In the genomic region with DNA sequence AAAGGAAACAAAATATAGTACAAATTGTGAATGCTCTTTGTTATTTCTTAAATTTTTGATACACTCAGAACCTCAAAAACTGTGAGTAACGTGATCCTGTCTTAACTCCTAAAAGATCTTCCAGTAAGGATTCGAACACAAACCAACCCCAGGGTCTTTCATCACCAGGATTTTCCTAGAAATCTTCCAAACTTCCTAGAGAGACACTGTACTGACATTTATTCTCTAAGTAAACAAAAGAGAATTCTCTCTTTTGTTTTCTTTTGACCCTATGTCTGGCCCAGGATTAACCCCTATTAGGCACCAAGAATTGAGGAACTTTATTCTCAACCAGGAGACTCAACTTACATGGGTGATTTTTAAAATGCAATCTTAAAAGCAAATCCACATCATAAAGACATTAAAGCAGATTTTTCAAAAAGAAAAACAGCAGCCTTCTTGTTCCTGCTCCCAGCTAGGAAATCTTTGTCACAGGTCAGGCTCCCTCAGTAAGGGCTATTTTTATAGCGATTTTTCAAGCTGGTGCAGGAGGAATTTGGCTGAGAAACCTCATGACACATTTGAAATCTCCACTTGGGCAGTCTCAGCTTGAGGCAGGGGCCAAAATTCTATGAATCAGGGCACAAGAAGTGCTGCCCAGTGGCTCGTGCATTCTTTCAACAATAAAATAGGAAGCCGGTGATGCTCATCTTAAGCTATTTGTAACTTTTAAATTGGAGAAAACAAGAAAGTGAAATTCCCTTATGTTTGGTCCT, we compare ENCODE assay signal across 12 cellular contexts. TPM values are rescaled to one million over a fixed set of nuclear protein-coding genes. Genes with fewer than 3 reads are reported as not detected.
DNase-seq lines count a peak whose midpoint lies in the region; ATAC-seq lines count a peak whose summit lies in the region.
"Had no signal": no experiment of that assay in that cellular context is flagged by ENCODE, and none has a peak within 500 bp of the region (broad histone marks: within the 10 kb centered on the region; RNA-seq: fewer than 3 reads in every experiment).

No MANE protein-coding gene starts in this region.

- H3K36me3 ChIP-seq in MG63 = no peaks in the 10 kb centered on the region
- H3K36me3 ChIP-seq: BLaER1 treated with 17β-estradiol and CSF1 and Interleukin-3, amounts not matched to agents 10 nM and 100 nM had no signal

- no peaks in the 10 kb centered on the region for H3K27me3 ChIP-seq in MG63
- H3K27me3 ChIP-seq: BLaER1 treated with 17β-estradiol and CSF1 and Interleukin-3, amounts not matched to agents 10 nM and 100 nM had no signal

- ATAC-seq in esophagus mucosa = no peak
- ATAC-seq: mucosa of descending colon had no signal

- H3K4me3 ChIP-seq in MG63 = no peak overlapping the region
- H3K4me3 ChIP-seq: BLaER1 treated with 17β-estradiol and CSF1 and Interleukin-3, amounts not matched to agents 10 nM and 100 nM; mucosa of descending colon had no signal

- H3K9me3 ChIP-seq in MG63 = no peaks in the 10 kb centered on the region
- H3K9me3 ChIP-seq: BLaER1 treated with 17β-estradiol and CSF1 and Interleukin-3, amounts not matched to agents 10 nM and 100 nM; mucosa of descending colon had no signal

- peak; percentile 68 for DNase-seq in AG08395 (ENCODE audit: low spot score)
- DNase-seq in MG63 = peak; percentile 88
- DNase-seq in dedifferentiated amniotic fluid mesenchymal stem cell (ENCODE audit: extremely low spot score) = peak; percentile 39
- DNase-seq in mesenteric fat pad (ENCODE audit: low spot score) = peak; percentile 16
- no peak for DNase-seq in NCI-H524 (lab: John Stamatoyannopoulos, UW)
- no peak for DNase-seq in NCI-H446 treated with DMSO at 0.1 percent for 48 hours (lab: John Stamatoyannopoulos, UW)
- DNase-seq in NCI-H1092 (lab: John Stamatoyannopoulos, UW) = no peak
- DNase-seq: mucosa of descending colon, T-helper 1 cell had no signal

RNA-seq across cellular contexts. Expression of a gene that starts 6.2 kb away (rescaled TPM):
- 15.3 and 22.3 TPM in 2 replicates for total RNA-seq in MG63 (2014; rRNA removed; shearing (Covaris generic); ENCODE audit: low replicate concordance)
- total RNA-seq in mesenteric fat pad (68.1 TPM), esophagus mucosa (49.5 TPM)

RNA-seq across cellular contexts. Expression of a gene that starts 51.3 kb away (rescaled TPM):
- total RNA-seq in MG63 (2014; rRNA removed; shearing (Covaris generic); ENCODE audit: low replicate concordance) = 6.2 and 6.9 TPM in 2 replicates
- 3.2 TPM for total RNA-seq in mesenteric fat pad
- total RNA-seq in esophagus mucosa = 0.72 TPM
- total RNA-seq: activated CD8-positive, alpha-beta memory T cell treated with anti-CD3 and anti-CD28 coated beads for 36 hours had no signal

Comparison
In these comparisons a context has a peak if more than half of its experiments do, and no peak if none do; other contexts are left out.
1. DNase-seq: peak in AG08395 (single experiment), MG63 (single experiment), dedifferentiated amniotic fluid mesenchymal stem cell (single experiment) and mesenteric fat pad (single experiment); none in NCI-H524 (0 of 2), NCI-H446 treated with DMSO at 0.1 percent for 48 hours (single experiment) and NCI-H1092 (single experiment).